Comparison of ENCODE assay signal across 13 cellular contexts in genomic region chr12:62866451-62867082, GRCh38.
DNase-seq lines count a peak whose midpoint lies in the region; ATAC-seq, FAIRE-seq and TF ChIP-seq lines count a peak whose summit lies in the region.
"Had no signal": no experiment of that assay in that cellular context is flagged by ENCODE, and none has a peak within 500 bp of the region (broad histone marks: within the 10 kb centered on the region; RNA-seq: fewer than 3 reads in every experiment).

No MANE protein-coding gene starts in this region.

- H3K27ac ChIP-seq in endodermal cell (ENCODE audit: low read depth, low read length) (no peak overlapping the region), mesendoderm (ENCODE audit: low read depth, low read length) (peak overlapping the region; percentile 90)

- peaks cover 3% of the 10 kb centered on the region for H3K36me3 Mint-ChIP-seq in endodermal cell (ENCODE audit: low read depth)
- H3K36me3 Mint-ChIP-seq: activated naive CD4-positive, alpha-beta T cell treated with anti-CD3 and anti-CD28 coated beads, Interleukin-2, amount 10 ng/mL, durations not matched to agents 7 days and 5 days; CD4-positive, alpha-beta memory T cell had no signal

- H3K79me1 ChIP-seq in mesendoderm (ENCODE audit: low read length) = peaks cover 11% of the 10 kb centered on the region

- H3K27me3 Mint-ChIP-seq in endodermal cell (ENCODE audit: insufficient read depth) = peaks cover 11% of the 10 kb centered on the region

- H3K9me3 Mint-ChIP-seq in endodermal cell = no peaks in the 10 kb centered on the region
- H3K9me3 Mint-ChIP-seq: activated naive CD4-positive, alpha-beta T cell treated with anti-CD3 and anti-CD28 coated beads, Interleukin-2, amount 10 ng/mL, durations not matched to agents 7 days and 5 days had no signal

- H3K4me3 ChIP-seq in AG09309 (ENCODE audit: control insufficient read depth, low read depth, low read length) (no peak overlapping the region), endodermal cell (ENCODE audit: low read length) (no peak overlapping the region), mesendoderm (ENCODE audit: low read length) (no peak overlapping the region)
- H3K4me3 ChIP-seq: skin epidermis, stomach had no signal

- H2BK15ac ChIP-seq in mesendoderm (replicated peaks; ENCODE audit: low read depth) = no peak overlapping the region

- FAIRE-seq in GM12892 (lab: Jason Lieb, UNC) = no peak

- no peak overlapping the region for H3K23ac ChIP-seq in mesendoderm (ENCODE audit: low read length)

- WGBS in endodermal cell (ENCODE audit: insufficient coverage in 1 of 2, insufficient read length in 1 of 2), 2 experiments = 47 to 64% methylated on average over 3 to 4 of the region's 4 CpGs
- WGBS in mesendoderm (ENCODE audit: extremely low coverage, insufficient coverage, low lambda C conversion rate) = no CpG with 5 or more reads among the region's 4 CpGs

- H3K4ac ChIP-seq in mesendoderm (ENCODE audit: low read depth, low read length) = peak overlapping the region; percentile 83

- H2BK120ac ChIP-seq in mesendoderm (ENCODE audit: low read depth, low read length) = peak overlapping the region; percentile 98

- peaks cover 31% of the 10 kb centered on the region for H3K4me1 Mint-ChIP-seq in endodermal cell
- H3K4me1 Mint-ChIP-seq: activated naive CD4-positive, alpha-beta T cell treated with anti-CD3 and anti-CD28 coated beads, Interleukin-2, amount 10 ng/mL, durations not matched to agents 7 days and 5 days; CD4-positive, alpha-beta memory T cell had no signal

- peak overlapping the region; percentile 57 for H2BK5ac ChIP-seq in mesendoderm (ENCODE audit: low read length)

- DNase-seq in AG09309 (ENCODE audit: low read depth) (peak; percentile 28), LoVo (ENCODE audit: low spot score) (peak; percentile 77), endodermal cell (peak; percentile 86), mesendoderm (peak; percentile 95), GM12892 (ENCODE audit: insufficient read length) (no peak), SIG-M5 treated with dmso at 0.1 percent for 504 hours (lab: John Stamatoyannopoulos, UW; ENCODE audit: unreplicated experiment) (no peak)
- no peak for DNase-seq in central memory CD4-positive, alpha-beta T cell
- DNase-seq: activated naive CD4-positive, alpha-beta T cell treated with anti-CD3 and anti-CD28 coated beads, Interleukin-2, amount 10 ng/mL, durations not matched to agents 7 days and 5 days; CD4-positive, alpha-beta memory T cell; NCI-H187; stomach had no signal

- no peak for TF ChIP-seq POLR2A in GM12892 (IDR thresholded peaks at IDR 0.05; ENCODE audit: low read depth, low read length)

- H3K36me3 ChIP-seq in endodermal cell (ENCODE audit: control insufficient read depth, insufficient read depth, low read length) (no peaks in the 10 kb centered on the region), mesendoderm (ENCODE audit: control insufficient read depth, insufficient read depth, low read length) (no peaks in the 10 kb centered on the region)
- H3K36me3 ChIP-seq: stomach had no signal

- H3K4me2 ChIP-seq in mesendoderm (ENCODE audit: low read length) = no peak overlapping the region

- peak overlapping the region; percentile 51 for H3K18ac ChIP-seq in mesendoderm (ENCODE audit: low read length)

- peaks cover 9% of the 10 kb centered on the region for H3K4me1 ChIP-seq in endodermal cell (ENCODE audit: control insufficient read depth, insufficient read depth, low read length)
- peaks cover 21% of the 10 kb centered on the region for H3K4me1 ChIP-seq in mesendoderm (ENCODE audit: control insufficient read depth, low read depth, low read length)

- peak overlapping the region; percentile 65 for H4K8ac ChIP-seq in mesendoderm (ENCODE audit: low read depth, low read length)

- no peak for ATAC-seq in HG03432 (IDR thresholded peaks at IDR 0.05; ENCODE audit: unreplicated experiment)

- peak overlapping the region; percentile 12 for H2AK5ac ChIP-seq in mesendoderm (ENCODE audit: low read length)

- no peak overlapping the region for H3K9ac ChIP-seq in endodermal cell (ENCODE audit: extremely low read depth, low read length, poor library complexity, severe bottlenecking)
- no peak overlapping the region for H3K9ac ChIP-seq in mesendoderm (ENCODE audit: low read length)

- H3K56ac ChIP-seq in mesendoderm (ENCODE audit: low read length) = peak overlapping the region; percentile 63

- no peak overlapping the region for H3K4me3 Mint-ChIP-seq in endodermal cell
- H3K4me3 Mint-ChIP-seq: activated naive CD4-positive, alpha-beta T cell treated with anti-CD3 and anti-CD28 coated beads, Interleukin-2, amount 10 ng/mL, durations not matched to agents 7 days and 5 days; CD4-positive, alpha-beta memory T cell had no signal

- H4K5ac ChIP-seq in mesendoderm (ENCODE audit: low read length) = no peak overlapping the region

- no peak for TF ChIP-seq CTCF in AG09309 (IDR thresholded peaks at IDR 0.05; ENCODE audit: control insufficient read depth, insufficient read depth, low read depth, low read length, missing control alignments)
- TF ChIP-seq CTCF in endodermal cell (conservative IDR thresholded peaks at IDR 0.05) = no peak

- H3K27me3 ChIP-seq in endodermal cell (ENCODE audit: control insufficient read depth, insufficient read depth, low read length, poor library complexity, severe bottlenecking) (peaks cover 37% of the 10 kb centered on the region), mesendoderm (ENCODE audit: insufficient read depth, low read length, poor library complexity) (no peaks in the 10 kb centered on the region)
- H3K27me3 ChIP-seq: stomach had no signal

- H3K27ac Mint-ChIP-seq in endodermal cell = no peak overlapping the region
- H3K27ac Mint-ChIP-seq: activated naive CD4-positive, alpha-beta T cell treated with anti-CD3 and anti-CD28 coated beads, Interleukin-2, amount 10 ng/mL, durations not matched to agents 7 days and 5 days; CD4-positive, alpha-beta memory T cell had no signal

- H3K79me2 ChIP-seq in mesendoderm (ENCODE audit: control insufficient read depth, insufficient read depth, low read length) = peaks cover 7% of the 10 kb centered on the region

- no peaks in the 10 kb centered on the region for H3K9me3 ChIP-seq in endodermal cell (ENCODE audit: control insufficient read depth, low read length)
- H3K9me3 ChIP-seq: stomach had no signal

Comparison
In these comparisons a context has a peak if more than half of its experiments do, and no peak if none do; other contexts are left out.
1. DNase-seq: peak in AG09309 (single experiment), LoVo (single experiment), endodermal cell (single experiment) and mesendoderm (single experiment); none in GM12892 (single experiment), SIG-M5 treated with dmso at 0.1 percent for 504 hours (single experiment) and central memory CD4-positive, alpha-beta T cell (single experiment).